In the genomic region with DNA sequence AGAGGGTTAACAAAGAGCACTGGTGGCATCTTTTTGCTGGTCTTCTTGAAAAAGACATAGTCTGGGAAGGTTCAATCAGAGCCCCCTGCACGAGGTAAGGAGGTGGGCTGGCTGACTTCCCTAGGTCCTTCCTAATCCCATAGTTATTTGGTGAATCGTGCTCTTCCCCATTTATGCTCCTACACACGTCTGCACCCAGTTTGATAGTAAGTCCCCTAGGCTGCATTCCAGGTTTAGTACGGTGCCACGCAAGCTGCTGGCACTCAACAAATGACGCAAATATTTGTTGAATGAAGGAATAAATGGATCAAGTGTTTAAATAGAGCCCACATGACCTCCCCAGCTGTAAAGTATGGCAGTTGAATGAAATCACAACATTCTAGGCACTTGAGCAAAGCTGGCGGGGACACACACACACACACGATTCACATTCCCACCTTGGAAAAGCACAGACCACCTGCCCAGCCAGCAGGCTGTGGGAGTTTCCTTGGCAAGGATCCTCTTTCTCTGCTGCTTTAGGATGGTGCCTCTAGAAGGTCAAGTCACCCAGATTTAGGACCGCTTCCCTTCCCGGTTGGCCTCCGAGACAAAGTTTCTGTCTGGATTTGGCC, we compare ENCODE assay signal across 9 cellular contexts. TPM values are rescaled to one million over a fixed set of nuclear protein-coding genes. Genes with fewer than 3 reads are reported as not detected.
A peak's percentile ranks its signal among the peaks of the same experiment; 100 is the strongest.
DNase-seq lines count a peak whose midpoint lies in the region; ATAC-seq and TF ChIP-seq lines count a peak whose summit lies in the region.
"Had no signal": no experiment of that assay in that cellular context is flagged by ENCODE, and none has a peak within 500 bp of the region (broad histone marks: within the 10 kb centered on the region; RNA-seq: fewer than 3 reads in every experiment).

No MANE protein-coding gene starts in this region.

- H3K4me3 ChIP-seq in psoas muscle = peak overlapping the region; percentile 69

- POLR2A ChIA-PET in GM10248 (lab: Yijun Ruan, JAX) = no interaction called here

- CTCF ChIA-PET in GM10248 (lab: Yijun Ruan, JAX) = interaction anchor here (2.0 kb wide), 1 partner anchor 17 kb away, joined by 7 read pairs; no protein-coding TSS in a partner anchor

- intact Hi-C loops in psoas muscle (cut with DNase I) = no loop called here

- H3K4me1 ChIP-seq in psoas muscle = peaks cover 3% of the 10 kb centered on the region

- WGBS in psoas muscle, 3 donors = 14 to 29% (median 17%) methylated on average over 11 of the region's 11 CpGs

- H3K36me3 ChIP-seq in psoas muscle (ENCODE audit: insufficient read depth in 1 of 2, low read depth in 1 of 2) = no peaks in the 10 kb centered on the region

- TF ChIP-seq CTCF in psoas muscle (IDR thresholded peaks at IDR 0.05) (no peak), GM10248 (IDR thresholded peaks at IDR 0.05; ENCODE audit: control extremely low read depth, extremely low read depth, low read depth, missing control alignments) (no peak)

- H3K27ac ChIP-seq in psoas muscle = no peak overlapping the region

- H3K27me3 ChIP-seq in psoas muscle (ENCODE audit: insufficient read depth in 3 of 3, low read length in 2 of 3) = peaks cover 0 to 3% (median 0%) of the 10 kb centered on the region in 3 donors

- no peaks in the 10 kb centered on the region for H3K9me3 ChIP-seq in psoas muscle

- DNase-seq in EH (ENCODE audit: low read depth) = peak; percentile 55
- DNase-seq in NCI-H748 treated with DMSO at 0.1 percent for 48 hours (lab: John Stamatoyannopoulos, UW) = peak; percentile 41
- peak; percentile 11 for DNase-seq in fibroblast of peridontal ligament (ENCODE audit: extremely low read depth)
- DNase-seq in psoas muscle = no peak
- no peak for DNase-seq in activated CD4-positive, alpha-beta T cell treated with anti-CD3 and anti-CD28 coated beads, Interleukin-2, amount 50 U/mL, for 1 hour
- no peak for DNase-seq in SIG-M5 treated with dmso at 0.1 percent for 504 hours (lab: John Stamatoyannopoulos, UW; ENCODE audit: unreplicated experiment)
- DNase-seq in GM10248 (ENCODE audit: extremely low spot score) = no peak
- DNase-seq: effector CD8-positive, alpha-beta T cell had no signal

- ATAC-seq in psoas muscle (peak in 3 of 4 donors; percentile 12 to 24 (median 17)), GM19452 (IDR thresholded peaks at IDR 0.05; ENCODE audit: unreplicated experiment) (no peak)

RNA-seq across cellular contexts. Expression of a gene that starts 0.9 kb away (rescaled TPM):
- total RNA-seq in psoas muscle = 1 to 10 TPM in 2 of 4 donors, under 1 TPM in 2; 0.28 to 2.6 (median 0.75) TPM
- under 1 TPM; 0.03 to 0.51 (median 0.13) TPM for polyA plus RNA-seq in psoas muscle

RNA-seq across cellular contexts. Expression of a gene that starts 30.0 kb away (rescaled TPM):
- 10 to 100 TPM; 10.4 to 14.8 (median 13.0) TPM for total RNA-seq in psoas muscle
- polyA plus RNA-seq in psoas muscle = 1 to 10 TPM; 3.7 to 6.1 (median 4.5) TPM

RNA-seq across cellular contexts. Expression of a gene that starts 30.2 kb away (rescaled TPM):
- total RNA-seq in psoas muscle = under 1 TPM; 0.30 to 0.44 (median 0.41) TPM
- under 1 TPM; 0.13 to 0.30 (median 0.14) TPM for polyA plus RNA-seq in psoas muscle

Comparison
In these comparisons a context has a peak if more than half of its experiments do, and no peak if none do; other contexts are left out.
1. DNase-seq: peak in EH (single experiment), NCI-H748 treated with DMSO at 0.1 percent for 48 hours (single experiment) and fibroblast of peridontal ligament (single experiment); none in psoas muscle (0 of 2), activated CD4-positive, alpha-beta T cell treated with anti-CD3 and anti-CD28 coated beads, Interleukin-2, amount 50 U/mL, for 1 hour (single experiment), SIG-M5 treated with dmso at 0.1 percent for 504 hours (single experiment) and GM10248 (single experiment).